11 cellular contexts compared by ENCODE assay signal in genomic region chr16:30051518-30051917, GRCh38. TPM values are rescaled to one million over a fixed set of nuclear protein-coding genes. Genes with fewer than 3 reads are reported as not detected.
DNase-seq lines count a peak whose midpoint lies in the region; ATAC-seq and TF ChIP-seq lines count a peak whose summit lies in the region.
"Had no signal": no experiment of that assay in that cellular context is flagged by ENCODE, and none has a peak within 500 bp of the region (broad histone marks: within the 10 kb centered on the region; RNA-seq: fewer than 3 reads in every experiment).

No MANE protein-coding gene starts in this region.

- H3K56ac ChIP-seq in IMR-90 (ENCODE audit: extremely low read depth, insufficient read depth, low read length), result no peak overlapping the region; the same call in 1 of the 2 replicates

- H3K36me3 ChIP-seq in BLaER1 treated with 17β-estradiol and CSF1 and Interleukin-3, amounts not matched to agents 10 nM and 100 nM, result no peaks in the 10 kb centered on the region
- H3K36me3 ChIP-seq in IMR-90 (ENCODE audit: control insufficient read depth, insufficient read depth, low read length) (no peaks in the 10 kb centered on the region), MM.1S (replicated peaks; ENCODE audit: insufficient read depth, low read length) (no peaks in the 10 kb centered on the region)

- peak overlapping the region; percentile 55 for H2BK5ac ChIP-seq in IMR-90 (ENCODE audit: low read depth, low read length, poor library complexity, severe bottlenecking)

- peak overlapping the region in 7 of 11 experiments; percentile 78 to 90 (median 87); a peak in 12 of 22 replicates for H3K9ac ChIP-seq in BLaER1 treated with 17β-estradiol and CSF1 and Interleukin-3, amounts not matched to agents 10 nM and 100 nM
- H3K9ac ChIP-seq in IMR-90 (ENCODE audit: low read depth, low read length), result peak overlapping the region; percentile 36; the same call in 1 of the 2 replicates
- no peak overlapping the region for H3K9ac ChIP-seq in MM.1S (ENCODE audit: low read length)

- H3K4me3 ChIP-seq in BLaER1 treated with 17β-estradiol and CSF1 and Interleukin-3, amounts not matched to agents 10 nM and 100 nM, result no peak overlapping the region
- no peak overlapping the region for H3K4me3 ChIP-seq in IMR-90 (ENCODE audit: insufficient read depth, low read depth, low read length)
- H3K4me3 ChIP-seq in MM.1S (ENCODE audit: low read length), result no peak overlapping the region

- no peaks in the 10 kb centered on the region for H3K27me3 Mint-ChIP-seq in activated naive CD8-positive, alpha-beta T cell
- peaks cover 4% of the 10 kb centered on the region for H3K27me3 Mint-ChIP-seq in memory B cell

- DNase-seq in IMR-90, result peak; percentile 70
- DNase-seq in memory B cell (ENCODE audit: low spot score in 2 of 2), result no peak
- no peak for DNase-seq in MM.1S
- DNase-seq in NCI-H510A (lab: John Stamatoyannopoulos, UW), result no peak
- DNase-seq: substantia nigra had no signal

- H3K36me3 Mint-ChIP-seq in activated naive CD8-positive, alpha-beta T cell, result no peaks in the 10 kb centered on the region
- no peaks in the 10 kb centered on the region for H3K36me3 Mint-ChIP-seq in memory B cell

- 0 out of 2 replicates have a peak, but pooled peaks cover 3% of the 10 kb centered on the region for H3F3A ChIP-seq in MM.1S (ENCODE audit: insufficient read depth, low read length)

- no TSS peak for BruUV-seq in IMR-90 (replicated peaks; lab: Mats Ljungman, UMichigan)

- ATAC-seq in IMR-90 (ENCODE audit: low read depth) (no peak; the same call in 1 of the 2 replicates), memory B cell (ENCODE audit: low read depth) (no peak), GM18870 (IDR thresholded peaks at IDR 0.05; ENCODE audit: unreplicated experiment) (no peak), GM21515 (IDR thresholded peaks at IDR 0.05; ENCODE audit: unreplicated experiment) (no peak)
- ATAC-seq: activated CD4-positive, CD25-positive, alpha-beta regulatory T cell treated with anti-CD3 and anti-CD28 coated beads, Interleukin-2, amount 50 U/mL, for 24 hours had no signal

- intact Hi-C loops in IMR-90 (cut with micrococcal nuclease), result no loop called here

- peak overlapping the region; percentile 75 for H2AK5ac ChIP-seq in IMR-90 (ENCODE audit: low read depth, low read length)

- peak overlapping the region; percentile 80 for H3K4me3 Mint-ChIP-seq in activated naive CD8-positive, alpha-beta T cell
- H3K4me3 Mint-ChIP-seq in memory B cell, result peak overlapping the region; percentile 65

- H4K20me1 ChIP-seq in BLaER1 treated with 17β-estradiol and CSF1 and Interleukin-3, amounts not matched to agents 10 nM and 100 nM, result no peaks in the 10 kb centered on the region; a peak in 1 of 22 replicates
- H4K20me1 ChIP-seq in IMR-90 (ENCODE audit: insufficient read depth, low read length) (no peaks in the 10 kb centered on the region; the same call in 1 of the 2 replicates), MM.1S (ENCODE audit: insufficient read depth, low read length) (no peaks in the 10 kb centered on the region)

- H4K8ac ChIP-seq in IMR-90 (ENCODE audit: low read depth in 2 of 2, low read length in 2 of 2), result peak overlapping the region; percentile 5 to 94; a peak in 3 of 4 replicates

- H4K91ac ChIP-seq in IMR-90 (ENCODE audit: insufficient read depth, low read depth, low read length), result peak overlapping the region; percentile 50

- H3K9me2 ChIP-seq in MM.1S (replicated peaks; ENCODE audit: insufficient read depth, low read length), result no peaks in the 10 kb centered on the region

- dilution Hi-C loops in IMR-90 (cut with HindIII; ENCODE audit: low sequenced_read_pairs, unreplicated experiment), result no loop called here

- TF ChIP-seq RAD21 in IMR-90 (IDR thresholded peaks at IDR 0.05; ENCODE audit: low read length), result no peak

- peaks cover 17% of the 10 kb centered on the region for H3K4me1 Mint-ChIP-seq in activated naive CD8-positive, alpha-beta T cell (ENCODE audit: low read depth)
- H3K4me1 Mint-ChIP-seq in memory B cell, result peaks cover 4% of the 10 kb centered on the region

- peak overlapping the region; percentile 61 for H3K27ac Mint-ChIP-seq in activated naive CD8-positive, alpha-beta T cell
- no peak overlapping the region for H3K27ac Mint-ChIP-seq in memory B cell

- TF ChIP-seq CTCF in IMR-90 (conservative IDR thresholded peaks at IDR 0.05; ENCODE audit: low read depth, low read length) (no peak), MM.1S (IDR thresholded peaks at IDR 0.05; ENCODE audit: low read length) (no peak)

- POLR2A ChIA-PET in IMR-90 (lab: Charles Lee; ENCODE audit: unreplicated experiment), result interaction anchor here (0.6 kb wide), 1 partner anchor 305 kb away, joined by 5 read pairs; no protein-coding TSS in a partner anchor

- H3K14ac ChIP-seq in IMR-90 (replicated peaks; ENCODE audit: low read depth, low read length), result peak overlapping the region; percentile 93

- no peaks in the 10 kb centered on the region for H3K9me3 Mint-ChIP-seq in activated naive CD8-positive, alpha-beta T cell (ENCODE audit: low read depth)
- H3K9me3 Mint-ChIP-seq in memory B cell, result no peaks in the 10 kb centered on the region

- H3K4me2 ChIP-seq in BLaER1 treated with 17β-estradiol and CSF1 and Interleukin-3, amounts not matched to agents 10 nM and 100 nM, result peak overlapping the region; percentile 91 to 100 (median 98); a peak in 19 of 22 replicates
- no peak overlapping the region for H3K4me2 ChIP-seq in IMR-90 (ENCODE audit: low read depth, low read length)
- H3K4me2 ChIP-seq in MM.1S (ENCODE audit: low read depth, low read length), result no peak overlapping the region

- H3K27ac ChIP-seq in BLaER1 treated with 17β-estradiol and CSF1 and Interleukin-3, amounts not matched to agents 10 nM and 100 nM, result peak overlapping the region in 8 of 11 experiments; percentile 74 to 89 (median 86); a peak in 13 of 22 replicates
- H3K27ac ChIP-seq in IMR-90 (ENCODE audit: insufficient read depth, low read length), result no peak overlapping the region; the same call in 1 of the 2 replicates
- H3K27ac ChIP-seq in MM.1S (ENCODE audit: low read length), result no peak overlapping the region

- peak overlapping the region; percentile 84 for H3K4ac ChIP-seq in IMR-90 (ENCODE audit: low read depth, low read length)

- H3K18ac ChIP-seq in IMR-90 (ENCODE audit: low read depth, low read length), result no peak overlapping the region

- H4K5ac ChIP-seq in IMR-90 (ENCODE audit: low read depth, low read length), result no peak overlapping the region; the same call in 1 of the 2 replicates

- H3K79me1 ChIP-seq in IMR-90 (ENCODE audit: low read depth in 1 of 2, low read length in 2 of 2), result peaks cover 6 to 42% of the 10 kb centered on the region in 2 experiments; a peak in 2 of 4 replicates

- H3K9me3 ChIP-seq in BLaER1 treated with 17β-estradiol and CSF1 and Interleukin-3, amounts not matched to agents 10 nM and 100 nM (replicated peaks in 1 of 11), result no peaks in the 10 kb centered on the region
- H3K9me3 ChIP-seq in IMR-90 (ENCODE audit: control insufficient read depth, insufficient read depth, low read length) (no peaks in the 10 kb centered on the region), MM.1S (replicated peaks; ENCODE audit: insufficient read depth, low read length) (no peaks in the 10 kb centered on the region)

- H3K23ac ChIP-seq in IMR-90 (ENCODE audit: low read depth, low read length), result peak overlapping the region; percentile 92

- CTCF ChIA-PET in IMR-90 (lab: Yijun Ruan, JAX), result no interaction called here

- peak overlapping the region; percentile 55; the same call in 1 of the 2 replicates for H2BK20ac ChIP-seq in IMR-90 (ENCODE audit: low read depth, low read length)

- peak overlapping the region; percentile 56; the same call in 1 of the 2 replicates for H2BK120ac ChIP-seq in IMR-90 (ENCODE audit: low read depth, low read length)

- peak overlapping the region; percentile 93 for H2AK9ac ChIP-seq in IMR-90 (replicated peaks; ENCODE audit: low read depth, low read length, poor library complexity)

- in situ Hi-C loops in IMR-90 (cut with MboI; ENCODE audit: low sequenced_read_pairs), result no loop called here

- peak overlapping the region; percentile 92; the same call in 2 of the 3 replicates for H2BK15ac ChIP-seq in IMR-90 (ENCODE audit: low read depth, low read length)

- H3K9me1 ChIP-seq in IMR-90 (ENCODE audit: insufficient read depth, low read length), result peaks cover 14% of the 10 kb centered on the region

- no peaks in the 10 kb centered on the region for H3K27me3 ChIP-seq in BLaER1 treated with 17β-estradiol and CSF1 and Interleukin-3, amounts not matched to agents 10 nM and 100 nM
- H3K27me3 ChIP-seq in IMR-90 (ENCODE audit: control insufficient read depth, insufficient read depth, low read length) (peaks cover 2% of the 10 kb centered on the region; the same call in 1 of the 2 replicates), MM.1S (replicated peaks; ENCODE audit: insufficient read depth, low read length) (no peaks in the 10 kb centered on the region)

- peaks cover 6% of the 10 kb centered on the region for H3K79me2 ChIP-seq in MM.1S (ENCODE audit: low read length)

- no CpG with 5 or more reads among the region's 3 CpGs for WGBS in IMR-90 (ENCODE audit: extremely low coverage in 2 of 2, insufficient read length in 1 of 2), 2 experiments

- peak overlapping the region; percentile 92 for H2AFZ ChIP-seq in IMR-90 (replicated peaks; ENCODE audit: low read length, poor library complexity)
- H2AFZ ChIP-seq in MM.1S (ENCODE audit: low read length), result no peak overlapping the region

- peaks cover 18 to 49% (median 38%) of the 10 kb centered on the region in 10 experiments for H3K4me1 ChIP-seq in BLaER1 treated with 17β-estradiol and CSF1 and Interleukin-3, amounts not matched to agents 10 nM and 100 nM
- peaks cover 7% of the 10 kb centered on the region for H3K4me1 ChIP-seq in IMR-90 (ENCODE audit: control insufficient read depth, insufficient read depth, low read length)
- peaks cover 6% of the 10 kb centered on the region for H3K4me1 ChIP-seq in MM.1S (ENCODE audit: low read length)

- TF ChIP-seq POLR2A in IMR-90 (IDR thresholded peaks at IDR 0.05; ENCODE audit: low read depth, low read length), result no peak

RNA-seq across cellular contexts. Expression of gene ALDOA, which starts 14.0 kb away (rescaled TPM):
- total RNA-seq in IMR-90 (2012; rRNA removed), result 1,576 and 1,697 TPM in 2 replicates
- 1,990 and 2,139 TPM in 2 replicates for polyA plus RNA-seq in IMR-90 (2012; rRNA removed)
- polyA plus RNA-seq in IMR-90 (2012; cell fraction: cytosol; rRNA removed), result 1,937 and 3,090 TPM in 2 replicates
- 1,158 and 2,042 TPM in 2 replicates for polyA plus RNA-seq in IMR-90 (2012; cell fraction: nucleus; rRNA removed; ENCODE audit: low replicate concordance)

RNA-seq across cellular contexts. Expression of gene TLCD3B, which starts 20.4 kb away (rescaled TPM):
- not detected in 2 replicates for total RNA-seq in IMR-90 (2012; rRNA removed)
- 0.14 and 0.19 TPM in 2 replicates for polyA plus RNA-seq in IMR-90 (2012; rRNA removed)
- 0.15 and 0.20 TPM in 2 replicates for polyA plus RNA-seq in IMR-90 (2012; cell fraction: cytosol; rRNA removed)
- 0.37 and 1.2 TPM in 2 replicates for polyA plus RNA-seq in IMR-90 (2012; cell fraction: nucleus; rRNA removed; ENCODE audit: low replicate concordance)
- total RNA-seq: dermis microvascular lymphatic vessel endothelial cell had no signal

RNA-seq across cellular contexts. Expression of gene PPP4C, which starts 24.3 kb away (rescaled TPM):
- total RNA-seq in IMR-90 (2012; rRNA removed), result 209 and 222 TPM in 2 replicates
- polyA plus RNA-seq in IMR-90 (2012; rRNA removed), result 200 and 202 TPM in 2 replicates
- polyA plus RNA-seq in IMR-90 (2012; cell fraction: cytosol; rRNA removed), result 191 and 310 TPM in 2 replicates
- 247 and 358 TPM in 2 replicates for polyA plus RNA-seq in IMR-90 (2012; cell fraction: nucleus; rRNA removed; ENCODE audit: low replicate concordance)

RNA-seq across cellular contexts. Expression of gene C16orf92, which starts 28.5 kb away (rescaled TPM):
- not detected in 2 replicates for total RNA-seq in IMR-90 (2012; rRNA removed)
- not detected in 2 replicates for polyA plus RNA-seq in IMR-90 (2012; rRNA removed)
- polyA plus RNA-seq in IMR-90 (2012; cell fraction: cytosol; rRNA removed), result not detected in 2 replicates
- polyA plus RNA-seq in IMR-90 (2012; cell fraction: nucleus; rRNA removed; ENCODE audit: low replicate concordance), result not detected in 2 replicates
- total RNA-seq: dermis microvascular lymphatic vessel endothelial cell had no signal

RNA-seq across cellular contexts. Expression of gene TBX6, which starts 40.2 kb away (rescaled TPM):
- not detected in 2 replicates for total RNA-seq in IMR-90 (2012; rRNA removed)
- 0.06 and 0.10 TPM in 2 replicates for polyA plus RNA-seq in IMR-90 (2012; rRNA removed)
- polyA plus RNA-seq in IMR-90 (2012; cell fraction: cytosol; rRNA removed), result 0.02 TPM in 1 of 2 replicates, not detected in the other
- polyA plus RNA-seq in IMR-90 (2012; cell fraction: nucleus; rRNA removed; ENCODE audit: low replicate concordance), result 0.06 and 0.16 TPM in 2 replicates

Comparison
In these comparisons a context has a peak if more than half of its experiments do, and no peak if none do; other contexts are left out.
1. H3K27ac ChIP-seq: peak in BLaER1 treated with 17β-estradiol and CSF1 and Interleukin-3, amounts not matched to agents 10 nM and 100 nM (8 of 11); none in IMR-90 (single experiment) and MM.1S (single experiment).
2. H3K4me2 ChIP-seq: peak in BLaER1 treated with 17β-estradiol and CSF1 and Interleukin-3, amounts not matched to agents 10 nM and 100 nM (11 of 11); none in IMR-90 (single experiment) and MM.1S (single experiment).